In the genomic region with DNA sequence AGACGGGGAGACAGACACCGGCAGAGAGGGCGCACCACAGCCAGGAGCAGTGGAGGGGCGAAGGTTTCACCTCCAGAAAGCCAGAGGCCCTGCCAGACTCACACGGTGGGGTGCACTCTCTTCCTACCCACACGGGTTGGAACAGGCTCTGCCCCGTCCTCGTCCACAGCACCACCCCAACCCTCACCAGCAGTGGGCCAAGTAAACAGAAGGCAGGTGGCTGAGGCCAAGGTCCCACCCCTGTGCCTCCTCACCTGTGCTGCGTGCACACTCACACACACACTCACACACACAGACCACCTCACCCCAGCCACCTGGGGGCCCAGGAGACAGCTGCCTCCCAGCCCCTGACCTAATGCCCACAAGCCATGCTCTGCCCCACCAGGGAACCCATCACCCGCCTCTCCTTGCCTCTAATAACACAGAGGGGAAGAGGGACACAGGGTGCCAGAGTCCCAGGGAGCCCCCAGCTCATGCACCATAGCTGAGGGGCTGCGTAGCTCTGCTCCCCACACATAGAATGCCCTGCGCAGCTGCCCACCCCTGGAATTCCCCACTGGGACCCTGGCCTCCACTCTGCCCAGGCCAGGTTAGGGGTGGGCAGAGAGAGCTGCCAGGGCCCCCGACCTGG, we compare ENCODE assay signal across 1 cellular context.
TF ChIP-seq lines count a peak whose summit lies in the region.

No MANE protein-coding gene starts in this region.

TF ChIP-seq in K562, 482 proteins besides CTCF, POLR2A, EP300 and RAD21:
- TF ChIP-seq SIX5 (IDR thresholded peaks at IDR 0.05; ENCODE audit: borderline replicate concordance in 1 of 2, insufficient read depth in 1 of 2, low read depth in 1 of 2, low read length in 2 of 2) = no peak
- peak; percentile 52 for TF ChIP-seq POLR2G (IDR thresholded peaks at IDR 0.05; ENCODE audit: low read depth, low read length)
- TF ChIP-seq, protein P1, sequence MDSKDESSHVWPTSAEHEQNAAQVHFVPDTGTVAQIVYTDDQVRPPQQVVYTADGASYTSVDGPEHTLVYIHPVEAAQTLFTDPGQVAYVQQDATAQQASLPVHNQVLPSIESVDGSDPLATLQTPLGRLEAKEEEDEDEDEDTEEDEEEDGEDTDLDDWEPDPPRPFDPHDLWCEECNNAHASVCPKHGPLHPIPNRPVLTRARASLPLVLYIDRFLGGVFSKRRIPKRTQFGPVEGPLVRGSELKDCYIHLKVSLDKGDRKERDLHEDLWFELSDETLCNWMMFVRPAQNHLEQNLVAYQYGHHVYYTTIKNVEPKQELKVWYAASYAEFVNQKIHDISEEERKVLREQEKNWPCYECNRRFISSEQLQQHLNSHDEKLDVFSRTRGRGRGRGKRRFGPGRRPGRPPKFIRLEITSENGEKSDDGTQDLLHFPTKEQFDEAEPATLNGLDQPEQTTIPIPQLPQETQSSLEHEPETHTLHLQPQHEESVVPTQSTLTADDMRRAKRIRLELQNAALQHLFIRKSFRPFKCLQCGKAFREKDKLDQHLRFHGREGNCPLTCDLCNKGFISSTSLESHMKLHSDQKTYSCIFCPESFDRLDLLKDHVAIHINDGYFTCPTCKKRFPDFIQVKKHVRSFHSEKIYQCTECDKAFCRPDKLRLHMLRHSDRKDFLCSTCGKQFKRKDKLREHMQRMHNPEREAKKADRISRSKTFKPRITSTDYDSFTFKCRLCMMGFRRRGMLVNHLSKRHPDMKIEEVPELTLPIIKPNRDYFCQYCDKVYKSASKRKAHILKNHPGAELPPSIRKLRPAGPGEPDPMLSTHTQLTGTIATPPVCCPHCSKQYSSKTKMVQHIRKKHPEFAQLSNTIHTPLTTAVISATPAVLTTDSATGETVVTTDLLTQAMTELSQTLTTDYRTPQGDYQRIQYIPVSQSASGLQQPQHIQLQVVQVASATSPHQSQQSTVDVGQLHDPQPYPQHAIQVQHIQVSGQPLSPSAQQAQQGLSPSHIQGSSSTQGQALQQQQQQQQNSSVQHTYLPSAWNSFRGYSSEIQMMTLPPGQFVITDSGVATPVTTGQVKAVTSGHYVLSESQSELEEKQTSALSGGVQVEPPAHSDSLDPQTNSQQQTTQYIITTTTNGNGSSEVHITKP (IDR thresholded peaks at IDR 0.05; ENCODE audit: partially characterized antibody) = peak; percentile 32
- no peak for TF ChIP-seq TGIF2 (CRISPR knock-in tag; IDR thresholded peaks at IDR 0.05)
- no peak for TF ChIP-seq SIN3B (IDR thresholded peaks at IDR 0.05; ENCODE audit: low read depth)
- TF ChIP-seq RBFOX2 (IDR thresholded peaks at IDR 0.05; ENCODE audit: low read depth, low read length) = peak; percentile 27; the same call in 1 of the 2 replicates
